9 cellular contexts compared by ENCODE assay signal in genomic region chr17:81002409-81003361, GRCh38. TPM values are rescaled to one million over a fixed set of nuclear protein-coding genes. Genes with fewer than 3 reads are reported as not detected.
DNase-seq lines count a peak whose midpoint lies in the region; ATAC-seq and TF ChIP-seq lines count a peak whose summit lies in the region.
"Had no signal": no experiment of that assay in that cellular context is flagged by ENCODE, and none has a peak within 500 bp of the region (broad histone marks: within the 10 kb centered on the region; RNA-seq: fewer than 3 reads in every experiment).

No MANE protein-coding gene starts in this region.

- H3K4me1 Mint-ChIP-seq in T-helper 2 cell treated with Interferon-gamma antibody and Interleukin-4, amounts not matched to agents 5 μg/mL and 100 μg/mL, for 36 hours (ENCODE audit: low read depth) = peaks cover 9% of the 10 kb centered on the region
- H3K4me1 Mint-ChIP-seq in nephron progenitor cell = peaks cover 24% of the 10 kb centered on the region

- H3K27ac Mint-ChIP-seq in T-helper 2 cell treated with Interferon-gamma antibody and Interleukin-4, amounts not matched to agents 5 μg/mL and 100 μg/mL, for 36 hours = no peak overlapping the region
- H3K27ac Mint-ChIP-seq in nephron progenitor cell = no peak overlapping the region

- no peak for DNase-seq in T-helper 2 cell treated with Interferon-gamma antibody and Interleukin-4, amounts not matched to agents 5 μg/mL and 100 μg/mL, for 36 hours (ENCODE audit: low spot score)
- no peak for DNase-seq in T-helper 2 cell
- peak; percentile 72 for DNase-seq in NCI-H2227 (lab: John Stamatoyannopoulos, UW; ENCODE audit: unreplicated experiment)
- peak; percentile 76 for DNase-seq in dermis blood vessel endothelial cell
- no peak for DNase-seq in nephron progenitor cell
- DNase-seq: gastrocnemius medialis had no signal

- no peaks in the 10 kb centered on the region for H3K9me3 Mint-ChIP-seq in T-helper 2 cell treated with Interferon-gamma antibody and Interleukin-4, amounts not matched to agents 5 μg/mL and 100 μg/mL, for 36 hours
- H3K9me3 Mint-ChIP-seq in nephron progenitor cell = peaks cover 9% of the 10 kb centered on the region

- peak overlapping the region; percentile 45 for H3K4me3 Mint-ChIP-seq in T-helper 2 cell treated with Interferon-gamma antibody and Interleukin-4, amounts not matched to agents 5 μg/mL and 100 μg/mL, for 36 hours
- H3K4me3 Mint-ChIP-seq in nephron progenitor cell = peak overlapping the region; percentile 46

- TF ChIP-seq CTCF in nephron progenitor cell (IDR thresholded peaks at IDR 0.05) = no peak

- H3K27me3 Mint-ChIP-seq in T-helper 2 cell treated with Interferon-gamma antibody and Interleukin-4, amounts not matched to agents 5 μg/mL and 100 μg/mL, for 36 hours (ENCODE audit: low read depth) = peaks cover 40% of the 10 kb centered on the region
- peaks cover 54% of the 10 kb centered on the region for H3K27me3 Mint-ChIP-seq in nephron progenitor cell (ENCODE audit: low read depth, poor library complexity)

- ATAC-seq in GM18517 (IDR thresholded peaks at IDR 0.05; ENCODE audit: unreplicated experiment) (no peak), HG02981 (IDR thresholded peaks at IDR 0.05; ENCODE audit: unreplicated experiment) (no peak), GM18502 (IDR thresholded peaks at IDR 0.05; ENCODE audit: poor library complexity, unreplicated experiment) (no peak)

- H3K36me3 Mint-ChIP-seq in T-helper 2 cell treated with Interferon-gamma antibody and Interleukin-4, amounts not matched to agents 5 μg/mL and 100 μg/mL, for 36 hours (ENCODE audit: low read depth) = peaks cover 3% of the 10 kb centered on the region
- H3K36me3 Mint-ChIP-seq in nephron progenitor cell (ENCODE audit: low read depth) = peaks cover 8% of the 10 kb centered on the region

RNA-seq across cellular contexts. Expression of gene CHMP6, which starts 11.0 kb away (rescaled TPM):
- 19.2 and 28.6 TPM in 2 replicates for total RNA-seq in dermis blood vessel endothelial cell

RNA-seq across cellular contexts. Expression of gene BAIAP2, which starts 32.3 kb away (rescaled TPM):
- 27.7 and 53.9 TPM in 2 replicates for total RNA-seq in dermis blood vessel endothelial cell

Comparison
In these comparisons a context has a peak if more than half of its experiments do, and no peak if none do; other contexts are left out.
1. DNase-seq: peak in NCI-H2227 (single experiment) and dermis blood vessel endothelial cell (single experiment); none in T-helper 2 cell treated with Interferon-gamma antibody and Interleukin-4, amounts not matched to agents 5 μg/mL and 100 μg/mL, for 36 hours (single experiment), T-helper 2 cell (0 of 5) and nephron progenitor cell (single experiment).